In genomic region chr2:199956062-199956380, GRCh38 we compare ENCODE assay signal across 8 cellular contexts. TPM values are rescaled to one million over a fixed set of nuclear protein-coding genes. Genes with fewer than 3 reads are reported as not detected.
DNase-seq lines count a peak whose midpoint lies in the region; TF ChIP-seq lines count a peak whose summit lies in the region.

No MANE protein-coding gene starts in this region.

- peaks cover 65% of the 10 kb centered on the region for H3K79me2 ChIP-seq in SU-DHL-6 (ENCODE audit: insufficient read depth, low read length)

- H4K20me1 ChIP-seq in SU-DHL-6 (ENCODE audit: low read depth, low read length), result no peaks in the 10 kb centered on the region

- peaks cover 10% of the 10 kb centered on the region for H3K4me1 Mint-ChIP-seq in glutamatergic neuron (ENCODE audit: low read depth, unreplicated experiment)

- no peaks in the 10 kb centered on the region for H3K9me3 ChIP-seq in SU-DHL-6 (ENCODE audit: insufficient read depth, low read length)
- no peaks in the 10 kb centered on the region for H3K9me3 ChIP-seq in spleen

- H3K4me3 ChIP-seq in SU-DHL-6 (ENCODE audit: insufficient read depth, low read length, poor library complexity, severe bottlenecking) (peak overlapping the region; percentile 92), spleen (peak overlapping the region; percentile 88 to 100 (median 96))

- peak overlapping the region; percentile 86 for H3K4me2 ChIP-seq in SU-DHL-6 (ENCODE audit: low read depth, low read length, poor library complexity, severe bottlenecking)

- H3K9me2 ChIP-seq in SU-DHL-6 (replicated peaks; ENCODE audit: insufficient read depth, low read length), result no peaks in the 10 kb centered on the region

- peak overlapping the region; percentile 93 for H3K27ac Mint-ChIP-seq in glutamatergic neuron (ENCODE audit: unreplicated experiment)

- H3K9ac ChIP-seq in SU-DHL-6 (ENCODE audit: low read length), result peak overlapping the region; percentile 86

- DNase-seq in NCI-H82 (lab: John Stamatoyannopoulos, UW) (peak; percentile 44), NCI-H82 treated with DMSO at 0.1 percent for 48 hours (lab: John Stamatoyannopoulos, UW; ENCODE audit: unreplicated experiment) (no peak), glutamatergic neuron (no peak), spleen (no peak), D341Med (ENCODE audit: low spot score) (no peak), NCI-H2107 (lab: John Stamatoyannopoulos, UW) (no peak), NCI-H187 treated with DMSO at 0.1 percent for 48 hours (lab: John Stamatoyannopoulos, UW) (no peak)

- peaks cover 7% of the 10 kb centered on the region for H3K9me3 Mint-ChIP-seq in glutamatergic neuron (ENCODE audit: unreplicated experiment)

- TF ChIP-seq POLR2A in spleen (IDR thresholded peaks at IDR 0.05), result no peak

- H3K27ac ChIP-seq in SU-DHL-6 (ENCODE audit: low read depth, low read length) (peak overlapping the region; percentile 71), spleen (peak overlapping the region; percentile 87 to 96 (median 92))

- no peaks in the 10 kb centered on the region for H3K36me3 Mint-ChIP-seq in glutamatergic neuron (ENCODE audit: unreplicated experiment)

- peaks cover 2% of the 10 kb centered on the region for H3K27me3 Mint-ChIP-seq in glutamatergic neuron (ENCODE audit: unreplicated experiment)

- peaks cover 17% of the 10 kb centered on the region for H3K36me3 ChIP-seq in SU-DHL-6 (ENCODE audit: low read length)
- peaks cover 0 to 35% (median 26%) of the 10 kb centered on the region in 6 donors for H3K36me3 ChIP-seq in spleen

- H3F3A ChIP-seq in SU-DHL-6 (ENCODE audit: insufficient read depth), result no peaks in the 10 kb centered on the region

- intact Hi-C loops in spleen (cut with DNase I; ENCODE audit: low total_unique reads), result no loop called here

- peaks cover 38 to 72% (median 52%) of the 10 kb centered on the region in 6 donors for H3K4me1 ChIP-seq in spleen

- 0 to 2% (median 1%) methylated on average over 9 to 10 of the region's 10 CpGs for WGBS in spleen, 5 donors

- peak overlapping the region; percentile 98 for H3K4me3 Mint-ChIP-seq in glutamatergic neuron (ENCODE audit: unreplicated experiment)

- TF ChIP-seq CTCF in SU-DHL-6 (IDR thresholded peaks at IDR 0.05; ENCODE audit: insufficient read depth, low read length, poor library complexity, severe bottlenecking) (no peak), glutamatergic neuron (IDR thresholded peaks at IDR 0.05; ENCODE audit: partially characterized antibody, unreplicated experiment) (no peak), spleen (IDR thresholded peaks at IDR 0.05 in 8 of 11, conservative IDR thresholded peaks at IDR 0.05 in 3 of 11) (no peak)

- H2AFZ ChIP-seq in SU-DHL-6 (ENCODE audit: low read depth, low read length, severe bottlenecking), result peak overlapping the region; percentile 97

- H3K27me3 ChIP-seq in SU-DHL-6 (ENCODE audit: low read length) (no peaks in the 10 kb centered on the region), spleen (replicated peaks in 1 of 7) (no peaks in the 10 kb centered on the region)

RNA-seq across cellular contexts. Expression of gene MAIP1, which starts 0.6 kb away (rescaled TPM):
- 18.1 TPM for total RNA-seq in glutamatergic neuron (ENCODE audit: unreplicated experiment)
- 10 to 100 TPM in 6 of 7 donors, 1 to 10 TPM in 1; 9.3 to 24.8 (median 12.0) TPM for total RNA-seq in spleen
- polyA plus RNA-seq in spleen, result 10 to 100 TPM in 2 of 3 donors, 1 to 10 TPM in 1; 8.1 to 15.3 (median 12.0) TPM

RNA-seq across cellular contexts. Expression of gene TYW5, which starts 0.7 kb away (rescaled TPM):
- 8.5 TPM for total RNA-seq in glutamatergic neuron (ENCODE audit: unreplicated experiment)
- total RNA-seq in spleen, result 10 to 100 TPM in 6 of 7 donors, 1 to 10 TPM in 1; 7.5 to 15.9 (median 10.6) TPM
- polyA plus RNA-seq in spleen, result 1 to 10 TPM; 2.7 to 3.9 (median 2.9) TPM

RNA-seq across cellular contexts. Expression of gene C2orf69, which starts 44.9 kb away (rescaled TPM):
- 27.3 TPM for total RNA-seq in glutamatergic neuron (ENCODE audit: unreplicated experiment)
- total RNA-seq in spleen, result 10 to 100 TPM in 6 of 7 donors, 1 to 10 TPM in 1; 9.6 to 13.3 (median 12.3) TPM
- 1 to 10 TPM; 4.7 to 7.4 (median 5.6) TPM for polyA plus RNA-seq in spleen
